10 cellular contexts compared by ENCODE assay signal in the genomic region with DNA sequence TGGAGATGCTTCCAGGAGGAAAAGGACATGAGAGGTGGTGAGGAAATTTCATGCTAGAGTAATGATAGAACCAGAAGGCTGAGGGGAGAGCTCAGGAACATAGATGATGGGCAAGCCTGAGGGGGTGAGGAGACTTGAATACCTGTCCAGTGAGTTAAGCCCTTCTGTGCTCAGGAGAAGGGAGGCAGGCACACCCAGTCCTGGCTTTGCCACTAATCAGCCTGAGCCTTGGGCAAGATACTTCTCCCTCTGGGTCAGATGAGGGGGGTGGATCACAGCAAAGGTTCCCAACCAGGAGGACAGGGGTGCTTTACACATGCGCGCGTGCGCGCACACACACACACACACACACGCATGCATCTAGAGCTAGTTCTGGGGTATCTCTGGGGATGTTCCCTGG.
"Had no signal": no experiment of that assay in that cellular context is flagged by ENCODE, and none has a peak within 500 bp of the region (broad histone marks: within the 10 kb centered on the region; RNA-seq: fewer than 3 reads in every experiment).

No MANE protein-coding gene starts in this region.

- H3K9me3 ChIP-seq: esophagus muscularis mucosa, pancreas had no signal

- H3K36me3 ChIP-seq: brain microvascular endothelial cell, esophagus muscularis mucosa, pancreas had no signal

- H3K27me3 ChIP-seq: brain microvascular endothelial cell, esophagus muscularis mucosa, pancreas had no signal

- ATAC-seq: stimulated activated naive B cell treated with anti-CD40 and anti-IgM and Interleukin-4, amounts not matched to agents 10 μg/mL and 1 μg/mL and 100 μg/mL, for 72 hours; T-helper 17 cell; WTC11 had no signal

- DNase-seq: activated CD4-positive, alpha-beta T cell treated with anti-CD3 and anti-CD28 coated beads for 48 hours; glutamatergic neuron; immature natural killer cell; pancreas; retina; stimulated activated naive B cell treated with anti-CD40 and anti-IgM and Interleukin-4, amounts not matched to agents 10 μg/mL and 1 μg/mL and 100 μg/mL, for 72 hours; T-helper 17 cell had no signal

- H3K4me1 ChIP-seq: pancreas had no signal

- H3K27ac ChIP-seq: brain microvascular endothelial cell, esophagus muscularis mucosa, pancreas had no signal

- FAIRE-seq: pancreas had no signal

- H3K4me3 ChIP-seq: esophagus muscularis mucosa, pancreas had no signal
